ENCODE assay signal across 34 cellular contexts in the genomic region with DNA sequence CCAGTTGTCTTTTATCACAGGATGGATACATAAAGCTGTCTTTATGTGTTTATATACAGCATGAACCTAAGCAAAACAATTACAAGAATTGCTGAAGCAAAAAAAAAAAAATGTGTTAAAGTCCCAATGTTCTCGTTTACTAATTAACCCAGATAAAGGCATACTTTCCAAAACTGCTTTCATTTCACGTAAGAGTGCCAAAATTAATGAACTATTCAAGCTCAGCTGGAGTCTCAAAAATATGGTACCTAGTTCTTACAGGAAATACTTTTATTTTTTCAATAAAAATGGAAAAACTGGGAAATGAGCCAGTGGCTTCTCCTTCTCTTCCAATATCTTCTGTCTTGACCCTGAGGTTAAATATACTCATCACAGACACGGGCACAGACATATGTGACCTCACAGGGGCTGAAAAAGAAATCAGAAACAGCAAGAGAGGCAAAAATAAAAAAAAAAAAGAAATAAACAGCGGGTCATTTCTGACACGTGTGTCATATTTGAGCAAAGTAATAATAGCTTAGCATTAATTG.
DNase-seq lines count a peak whose midpoint lies in the region; ATAC-seq and TF ChIP-seq lines count a peak whose summit lies in the region.
"Had no signal": no experiment of that assay in that cellular context is flagged by ENCODE, and none has a peak within 500 bp of the region (broad histone marks: within the 10 kb centered on the region; RNA-seq: fewer than 3 reads in every experiment).

No MANE protein-coding gene starts in this region.

- TF ChIP-seq POLR2A in tibial nerve (IDR thresholded peaks at IDR 0.05), result no peak

- no peaks in the 10 kb centered on the region for H3K27me3 ChIP-seq in smooth muscle cell (ENCODE audit: low read depth)
- H3K27me3 ChIP-seq in tibial nerve, result no peaks in the 10 kb centered on the region

- no peaks in the 10 kb centered on the region for H3K27me3 Mint-ChIP-seq in brain
- H3K27me3 Mint-ChIP-seq: activated CD4-positive, alpha-beta T cell treated with anti-CD3 and anti-CD28 coated beads for 36 hours; activated CD8-positive, alpha-beta T cell treated with anti-CD3 and anti-CD28 coated beads for 36 hours; stimulated activated naive B cell treated with anti-CD40 and anti-IgM and Interleukin-4, amounts not matched to agents 10 μg/mL and 1 μg/mL and 100 μg/mL, for 72 hours had no signal

- H3K9ac ChIP-seq in smooth muscle cell (ENCODE audit: low read depth), result peak overlapping the region; percentile 63

- peaks cover 11% of the 10 kb centered on the region for H3F3A ChIP-seq in smooth muscle cell (ENCODE audit: low read depth)

- no peak for TF ChIP-seq CTCF in brain (conservative IDR thresholded peaks at IDR 0.05)
- no peak for TF ChIP-seq CTCF in smooth muscle cell (IDR thresholded peaks at IDR 0.05; ENCODE audit: borderline replicate concordance, insufficient read depth, poor library complexity, severe bottlenecking)
- no peak for TF ChIP-seq CTCF in tibial nerve (IDR thresholded peaks at IDR 0.05)

- H3K9me3 ChIP-seq in smooth muscle cell (replicated peaks; ENCODE audit: low read depth) (no peaks in the 10 kb centered on the region), tibial nerve (no peaks in the 10 kb centered on the region)

- H3K4me3 ChIP-seq in smooth muscle cell (no peak overlapping the region), tibial nerve (no peak overlapping the region)
- H3K4me3 ChIP-seq: coronary artery had no signal

- H4K20me1 ChIP-seq in smooth muscle cell (ENCODE audit: low read depth), result no peaks in the 10 kb centered on the region

- DNase-seq in NCI-H2227 (lab: John Stamatoyannopoulos, UW; ENCODE audit: unreplicated experiment) (peak; percentile 87), NCI-H2227 treated with DMSO at 0.1 percent for 48 hours (lab: John Stamatoyannopoulos, UW) (no peak), kidney glomerular epithelial cell (lab: John Stamatoyannopoulos, UW) (peak; percentile 15), smooth muscle cell (lab: John Stamatoyannopoulos, UW; ENCODE audit: unreplicated experiment) (no peak), NCI-H2196 (lab: John Stamatoyannopoulos, UW; ENCODE audit: unreplicated experiment) (no peak), tibial nerve (ENCODE audit: low spot score in 2 of 2) (no peak)
- DNase-seq: activated CD4-positive, alpha-beta T cell treated with anti-CD3 and anti-CD28 coated beads for 36 hours; activated CD8-positive, alpha-beta memory T cell treated with anti-CD3 and anti-CD28 coated beads, Interleukin-2, amount 50 U/mL, for 48 hours; activated CD8-positive, alpha-beta T cell treated with anti-CD3 and anti-CD28 coated beads for 36 hours; amniotic stem cell; COR-L47; effector memory CD4-positive, alpha-beta T cell; GDM1; GOT3; head of caudate nucleus; islet precursor cell; midbrain; naive thymus-derived CD4-positive, alpha-beta T cell; NCI-H1048; NCI-H1694; NCI-H2171; NCI-H524 treated with DMSO at 0.1 percent for 48 hours; NK-92 treated with Interleukin-12 subunit alpha and Interleukin-12 subunit beta, amount 100 ng/mL, for 24 hours; nucleus accumbens; stimulated activated naive B cell treated with anti-CD40 and anti-IgM and Interleukin-4, amounts not matched to agents 10 μg/mL and 1 μg/mL and 100 μg/mL, for 72 hours; substantia nigra; T-helper 9 cell had no signal

- peak overlapping the region; percentile 87 for H3K27ac ChIP-seq in smooth muscle cell (ENCODE audit: low read depth)
- H3K27ac ChIP-seq in tibial nerve, result no peak overlapping the region
- H3K27ac ChIP-seq: 22Rv1, C4-2B, coronary artery had no signal

- H3K4me3 Mint-ChIP-seq in brain, result no peak overlapping the region
- H3K4me3 Mint-ChIP-seq: activated CD4-positive, alpha-beta T cell treated with anti-CD3 and anti-CD28 coated beads for 36 hours; activated CD8-positive, alpha-beta T cell treated with anti-CD3 and anti-CD28 coated beads for 36 hours; activated naive CD4-positive, alpha-beta T cell treated with anti-CD3 and anti-CD28 coated beads, Interleukin-2, amount 50 U/mL, for 24 hours; naive thymus-derived CD4-positive, alpha-beta T cell; stimulated activated naive B cell treated with anti-CD40 and anti-IgM and Interleukin-4, amounts not matched to agents 10 μg/mL and 1 μg/mL and 100 μg/mL, for 72 hours; type B pancreatic cell had no signal

- no peak for ATAC-seq in HG02840 (IDR thresholded peaks at IDR 0.05; ENCODE audit: low FRiP score, unreplicated experiment)
- ATAC-seq: activated CD4-positive, alpha-beta T cell treated with anti-CD3 and anti-CD28 coated beads for 36 hours; activated CD8-positive, alpha-beta T cell treated with anti-CD3 and anti-CD28 coated beads for 36 hours; naive thymus-derived CD4-positive, alpha-beta T cell; stimulated activated naive B cell treated with anti-CD40 and anti-IgM and Interleukin-4, amounts not matched to agents 10 μg/mL and 1 μg/mL and 100 μg/mL, for 72 hours had no signal

- H3K4me1 ChIP-seq in smooth muscle cell (ENCODE audit: low read depth), result peaks cover 9% of the 10 kb centered on the region
- peaks cover 0 to 18% (median 0%) of the 10 kb centered on the region in 4 donors for H3K4me1 ChIP-seq in tibial nerve

- WGBS in smooth muscle cell (ENCODE audit: low lambda C conversion rate), result 66% methylated on average over 5 of the region's 5 CpGs
- WGBS in tibial nerve, 2 donors, result 56 to 60% methylated on average over 5 of the region's 5 CpGs

- no peak overlapping the region for H3K4me2 ChIP-seq in smooth muscle cell

- no peak for TF ChIP-seq EP300 in tibial nerve (IDR thresholded peaks at IDR 0.05)

- H3K36me3 Mint-ChIP-seq in brain, result no peaks in the 10 kb centered on the region
- H3K36me3 Mint-ChIP-seq: activated naive CD4-positive, alpha-beta T cell treated with anti-CD3 and anti-CD28 coated beads, Interleukin-2, amount 50 U/mL, for 24 hours; naive thymus-derived CD4-positive, alpha-beta T cell; stimulated activated naive B cell treated with anti-CD40 and anti-IgM and Interleukin-4, amounts not matched to agents 10 μg/mL and 1 μg/mL and 100 μg/mL, for 72 hours; type B pancreatic cell had no signal

- peak overlapping the region in 3 of 5 experiments; percentile 3 to 8 (median 8) for H3K27ac Mint-ChIP-seq in brain
- H3K27ac Mint-ChIP-seq: activated CD4-positive, alpha-beta T cell treated with anti-CD3 and anti-CD28 coated beads for 36 hours; activated CD8-positive, alpha-beta T cell treated with anti-CD3 and anti-CD28 coated beads for 36 hours; activated naive CD4-positive, alpha-beta T cell treated with anti-CD3 and anti-CD28 coated beads, Interleukin-2, amount 50 U/mL, for 24 hours; naive thymus-derived CD4-positive, alpha-beta T cell; stimulated activated naive B cell treated with anti-CD40 and anti-IgM and Interleukin-4, amounts not matched to agents 10 μg/mL and 1 μg/mL and 100 μg/mL, for 72 hours; type B pancreatic cell had no signal

- H2AFZ ChIP-seq in smooth muscle cell (ENCODE audit: low read depth), result no peak overlapping the region

- no peaks in the 10 kb centered on the region for H3K79me2 ChIP-seq in smooth muscle cell (ENCODE audit: low read depth)

- H3K36me3 ChIP-seq in smooth muscle cell (ENCODE audit: low read depth), result no peaks in the 10 kb centered on the region
- no peaks in the 10 kb centered on the region for H3K36me3 ChIP-seq in tibial nerve

- peaks cover 52% of the 10 kb centered on the region for H3K4me1 Mint-ChIP-seq in brain
- H3K4me1 Mint-ChIP-seq: activated CD4-positive, alpha-beta T cell treated with anti-CD3 and anti-CD28 coated beads for 36 hours; activated naive CD4-positive, alpha-beta T cell treated with anti-CD3 and anti-CD28 coated beads, Interleukin-2, amount 50 U/mL, for 24 hours; naive thymus-derived CD4-positive, alpha-beta T cell; stimulated activated naive B cell treated with anti-CD40 and anti-IgM and Interleukin-4, amounts not matched to agents 10 μg/mL and 1 μg/mL and 100 μg/mL, for 72 hours had no signal

- H3K9me3 Mint-ChIP-seq in brain, result peaks cover 0 to 4% (median 0%) of the 10 kb centered on the region in 5 experiments
- H3K9me3 Mint-ChIP-seq: activated CD8-positive, alpha-beta T cell treated with anti-CD3 and anti-CD28 coated beads for 36 hours; activated naive CD4-positive, alpha-beta T cell treated with anti-CD3 and anti-CD28 coated beads, Interleukin-2, amount 50 U/mL, for 24 hours had no signal

Comparison
In these comparisons a context has a peak if more than half of its experiments do, and no peak if none do; other contexts are left out.
1. DNase-seq: peak in NCI-H2227 (single experiment) and kidney glomerular epithelial cell (single experiment); none in NCI-H2227 treated with DMSO at 0.1 percent for 48 hours (single experiment), smooth muscle cell (single experiment), NCI-H2196 (single experiment) and tibial nerve (0 of 2).